Comparison of ENCODE assay signal across 1 cellular context in the genomic region with DNA sequence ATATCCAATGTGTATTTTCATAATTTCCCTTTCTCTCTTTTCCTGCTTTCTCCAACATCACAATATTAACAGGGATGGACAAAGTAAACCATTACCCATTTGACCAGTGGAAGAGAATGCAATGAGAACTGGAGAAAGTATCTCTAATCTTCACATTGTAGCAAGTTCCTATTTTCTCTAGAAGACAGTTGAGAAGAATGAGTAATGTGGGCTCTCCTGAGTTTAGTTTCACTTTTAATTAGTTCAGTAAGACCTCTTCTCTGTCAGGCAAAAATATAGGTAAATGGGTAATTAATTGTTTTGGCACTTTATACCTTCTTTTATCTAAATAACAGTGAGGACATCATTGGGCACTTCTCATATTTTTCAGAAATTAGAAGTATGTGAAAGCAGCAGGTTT.
TF ChIP-seq lines count a peak whose summit lies in the region.

No MANE protein-coding gene starts in this region.

TF ChIP-seq in GM12878, 131 proteins besides CTCF, POLR2A, EP300 and RAD21:
- TF ChIP-seq ZBTB40 (IDR thresholded peaks at IDR 0.05; ENCODE audit: borderline replicate concordance) (no peak), CHD4 (IDR thresholded peaks at IDR 0.05) (no peak), TBL1XR1 (IDR thresholded peaks at IDR 0.05; ENCODE audit: low read depth, low read length) (no peak), SMARCA5 (IDR thresholded peaks at IDR 0.05) (no peak), YBX1 (IDR thresholded peaks at IDR 0.05) (no peak), MAX (IDR thresholded peaks at IDR 0.05; ENCODE audit: low read depth, low read length) (no peak), JUND (IDR thresholded peaks at IDR 0.05; ENCODE audit: low read depth, low read length) (no peak), PKNOX1 (IDR thresholded peaks at IDR 0.05) (no peak), SPI1 (IDR thresholded peaks at IDR 0.05; ENCODE audit: borderline replicate concordance, insufficient read depth, low read depth, low read length) (no peak), WRNIP1 (IDR thresholded peaks at IDR 0.05; ENCODE audit: borderline replicate concordance, low read depth, low read length) (no peak), REST (IDR thresholded peaks at IDR 0.05; ENCODE audit: low read depth, low read length) (no peak), RAD51 (IDR thresholded peaks at IDR 0.05) (no peak), PML (IDR thresholded peaks at IDR 0.05; ENCODE audit: low read length) (no peak), HDAC2 (IDR thresholded peaks at IDR 0.05) (no peak), PBX3 (IDR thresholded peaks at IDR 0.05; ENCODE audit: insufficient replicate concordance, low read depth, low read length) (no peak), POLR2AphosphoS2 (IDR thresholded peaks at IDR 0.05; ENCODE audit: low read depth, low read length) (no peak), HDAC6 (IDR thresholded peaks at IDR 0.05; ENCODE audit: unreplicated experiment) (no peak)
- TF ChIP-seq, protein P1, sequence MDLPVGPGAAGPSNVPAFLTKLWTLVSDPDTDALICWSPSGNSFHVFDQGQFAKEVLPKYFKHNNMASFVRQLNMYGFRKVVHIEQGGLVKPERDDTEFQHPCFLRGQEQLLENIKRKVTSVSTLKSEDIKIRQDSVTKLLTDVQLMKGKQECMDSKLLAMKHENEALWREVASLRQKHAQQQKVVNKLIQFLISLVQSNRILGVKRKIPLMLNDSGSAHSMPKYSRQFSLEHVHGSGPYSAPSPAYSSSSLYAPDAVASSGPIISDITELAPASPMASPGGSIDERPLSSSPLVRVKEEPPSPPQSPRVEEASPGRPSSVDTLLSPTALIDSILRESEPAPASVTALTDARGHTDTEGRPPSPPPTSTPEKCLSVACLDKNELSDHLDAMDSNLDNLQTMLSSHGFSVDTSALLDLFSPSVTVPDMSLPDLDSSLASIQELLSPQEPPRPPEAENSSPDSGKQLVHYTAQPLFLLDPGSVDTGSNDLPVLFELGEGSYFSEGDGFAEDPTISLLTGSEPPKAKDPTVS (IDR thresholded peaks at IDR 0.05; ENCODE audit: low read depth, low read length), result no peak
- TF ChIP-seq, protein P2, sequence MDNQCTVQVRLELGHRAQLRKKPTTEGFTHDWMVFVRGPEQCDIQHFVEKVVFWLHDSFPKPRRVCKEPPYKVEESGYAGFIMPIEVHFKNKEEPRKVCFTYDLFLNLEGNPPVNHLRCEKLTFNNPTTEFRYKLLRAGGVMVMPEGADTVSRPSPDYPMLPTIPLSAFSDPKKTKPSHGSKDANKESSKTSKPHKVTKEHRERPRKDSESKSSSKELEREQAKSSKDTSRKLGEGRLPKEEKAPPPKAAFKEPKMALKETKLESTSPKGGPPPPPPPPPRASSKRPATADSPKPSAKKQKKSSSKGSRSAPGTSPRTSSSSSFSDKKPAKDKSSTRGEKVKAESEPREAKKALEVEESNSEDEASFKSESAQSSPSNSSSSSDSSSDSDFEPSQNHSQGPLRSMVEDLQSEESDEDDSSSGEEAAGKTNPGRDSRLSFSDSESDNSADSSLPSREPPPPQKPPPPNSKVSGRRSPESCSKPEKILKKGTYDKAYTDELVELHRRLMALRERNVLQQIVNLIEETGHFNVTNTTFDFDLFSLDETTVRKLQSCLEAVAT (IDR thresholded peaks at IDR 0.05), result no peak
